14 cellular contexts compared by ENCODE assay signal in genomic region chr11:96323643-96323985, GRCh38.
"Had no signal": no experiment of that assay in that cellular context is flagged by ENCODE, and none has a peak within 500 bp of the region (broad histone marks: within the 10 kb centered on the region; RNA-seq: fewer than 3 reads in every experiment).

No MANE protein-coding gene starts in this region.

- H3K27me3 Mint-ChIP-seq: stimulated activated memory B cell treated with anti-CD40 and anti-IgM and Interleukin-4, amounts not matched to agents 10 μg/mL and 1 μg/mL and 100 μg/mL, for 72 hours had no signal

- H3K4me3 ChIP-seq: coronary artery, esophagus muscularis mucosa, SK-N-MC, tibial artery had no signal

- H3K27ac Mint-ChIP-seq: stimulated activated memory B cell treated with anti-CD40 and anti-IgM and Interleukin-4, amounts not matched to agents 10 μg/mL and 1 μg/mL and 100 μg/mL, for 72 hours had no signal

- H3K4me3 Mint-ChIP-seq: stimulated activated memory B cell treated with anti-CD40 and anti-IgM and Interleukin-4, amounts not matched to agents 10 μg/mL and 1 μg/mL and 100 μg/mL, for 72 hours had no signal

- H3K36me3 ChIP-seq: esophagus muscularis mucosa, tibial artery had no signal

- H3K9me3 ChIP-seq: esophagus muscularis mucosa, tibial artery had no signal

- ATAC-seq: activated naive CD4-positive, alpha-beta T cell treated with anti-CD3 and anti-CD28 coated beads, Interleukin-2, amount 50 U/mL, for 72 hours; stimulated activated memory B cell treated with anti-CD40 and anti-IgM and Interleukin-4, amounts not matched to agents 10 μg/mL and 1 μg/mL and 100 μg/mL, for 72 hours had no signal

- H3K27ac ChIP-seq: parathyroid adenoma, SK-N-MC had no signal

- DNase-seq: activated CD4-positive, alpha-beta T cell treated with anti-CD3 and anti-CD28 coated beads, Interleukin-2, amount 50 U/mL, for 4 hours; activated CD4-positive, CD25-positive, alpha-beta regulatory T cell treated with anti-CD3 and anti-CD28 coated beads, Interleukin-2, amount 50 U/mL, for 72 hours; activated T-cell treated with anti-CD3 and anti-CD28 coated beads for 4 hours; central memory CD4-positive, alpha-beta T cell; effector CD4-positive, alpha-beta T cell; kidney glomerular epithelial cell; stimulated activated CD4-positive, alpha-beta T cell treated with anti-CD3 and anti-CD28 coated beads, Interleukin-2, amount 100 ng/mL, for 48 hours; tibial artery had no signal

- H3K9me3 Mint-ChIP-seq: activated naive CD4-positive, alpha-beta T cell treated with anti-CD3 and anti-CD28 coated beads, Interleukin-2, amount 50 U/mL, for 72 hours; stimulated activated memory B cell treated with anti-CD40 and anti-IgM and Interleukin-4, amounts not matched to agents 10 μg/mL and 1 μg/mL and 100 μg/mL, for 72 hours had no signal

- H3K27me3 ChIP-seq: esophagus muscularis mucosa, tibial artery had no signal
